16 cellular contexts compared by ENCODE assay signal in genomic region chr12:15644700-15645099, GRCh38.
"Had no signal": no experiment of that assay in that cellular context is flagged by ENCODE, and none has a peak within 500 bp of the region (broad histone marks: within the 10 kb centered on the region; RNA-seq: fewer than 3 reads in every experiment).

No MANE protein-coding gene starts in this region.

- H3K4me1 Mint-ChIP-seq: activated naive CD4-positive, alpha-beta T cell treated with anti-CD3 and anti-CD28 coated beads, Interleukin-2, amount 10 ng/mL, durations not matched to agents 7 days and 5 days; naive B cell; stimulated activated memory B cell treated with anti-CD40 and anti-IgM and Interleukin-4, amounts not matched to agents 10 μg/mL and 1 μg/mL and 100 μg/mL, for 72 hours had no signal

- H3K36me3 Mint-ChIP-seq: activated naive CD4-positive, alpha-beta T cell treated with anti-CD3 and anti-CD28 coated beads, Interleukin-2, amount 10 ng/mL, durations not matched to agents 7 days and 5 days; naive B cell; stimulated activated memory B cell treated with anti-CD40 and anti-IgM and Interleukin-4, amounts not matched to agents 10 μg/mL and 1 μg/mL and 100 μg/mL, for 72 hours had no signal

- H3K4me3 ChIP-seq: adrenal gland, coronary artery, esophagus muscularis mucosa, tibial artery, uterus had no signal

- H3K4me3 Mint-ChIP-seq: activated naive CD4-positive, alpha-beta T cell treated with anti-CD3 and anti-CD28 coated beads, Interleukin-2, amount 10 ng/mL, durations not matched to agents 7 days and 5 days; naive B cell; stimulated activated memory B cell treated with anti-CD40 and anti-IgM and Interleukin-4, amounts not matched to agents 10 μg/mL and 1 μg/mL and 100 μg/mL, for 72 hours had no signal

- H3K9me3 Mint-ChIP-seq: activated naive CD4-positive, alpha-beta T cell treated with anti-CD3 and anti-CD28 coated beads, Interleukin-2, amount 10 ng/mL, durations not matched to agents 7 days and 5 days; activated T-helper 2 cell treated with anti-CD3 and anti-CD28 coated beads, Interferon-gamma antibody, Interleukin-2, Interleukin-4, amounts not matched to agents 10 μg/mL and 5 μg/mL and 100 μg/mL, durations not matched to agents 14 hours and 24 hours and 36 hours; naive B cell; stimulated activated memory B cell treated with anti-CD40 and anti-IgM and Interleukin-4, amounts not matched to agents 10 μg/mL and 1 μg/mL and 100 μg/mL, for 72 hours had no signal

- DNase-seq: activated CD4-positive, alpha-beta T cell treated with anti-CD3 and anti-CD28 coated beads for 1 hour; activated CD4-positive, alpha-beta T cell treated with anti-CD3 and anti-CD28 coated beads, Interleukin-2, amount 50 U/mL, for 4 hours; activated naive CD4-positive, alpha-beta T cell treated with anti-CD3 and anti-CD28 coated beads, Interleukin-2, amount 10 ng/mL, durations not matched to agents 7 days and 5 days; activated T-cell treated with anti-CD3 and anti-CD28 coated beads for 4 hours; adrenal gland; caudate nucleus; effector CD4-positive, alpha-beta T cell; naive B cell; stimulated activated CD4-positive, alpha-beta T cell treated with anti-CD3 and anti-CD28 coated beads, Interleukin-2, amount 100 ng/mL, for 48 hours; tibial artery; uterus had no signal

- H3K27me3 Mint-ChIP-seq: activated naive CD4-positive, alpha-beta T cell treated with anti-CD3 and anti-CD28 coated beads, Interleukin-2, amount 10 ng/mL, durations not matched to agents 7 days and 5 days; stimulated activated memory B cell treated with anti-CD40 and anti-IgM and Interleukin-4, amounts not matched to agents 10 μg/mL and 1 μg/mL and 100 μg/mL, for 72 hours had no signal

- ATAC-seq: left lobe of liver; stimulated activated memory B cell treated with anti-CD40 and anti-IgM and Interleukin-4, amounts not matched to agents 10 μg/mL and 1 μg/mL and 100 μg/mL, for 72 hours had no signal
